ENCODE assay signal across 25 cellular contexts in the genomic region with DNA sequence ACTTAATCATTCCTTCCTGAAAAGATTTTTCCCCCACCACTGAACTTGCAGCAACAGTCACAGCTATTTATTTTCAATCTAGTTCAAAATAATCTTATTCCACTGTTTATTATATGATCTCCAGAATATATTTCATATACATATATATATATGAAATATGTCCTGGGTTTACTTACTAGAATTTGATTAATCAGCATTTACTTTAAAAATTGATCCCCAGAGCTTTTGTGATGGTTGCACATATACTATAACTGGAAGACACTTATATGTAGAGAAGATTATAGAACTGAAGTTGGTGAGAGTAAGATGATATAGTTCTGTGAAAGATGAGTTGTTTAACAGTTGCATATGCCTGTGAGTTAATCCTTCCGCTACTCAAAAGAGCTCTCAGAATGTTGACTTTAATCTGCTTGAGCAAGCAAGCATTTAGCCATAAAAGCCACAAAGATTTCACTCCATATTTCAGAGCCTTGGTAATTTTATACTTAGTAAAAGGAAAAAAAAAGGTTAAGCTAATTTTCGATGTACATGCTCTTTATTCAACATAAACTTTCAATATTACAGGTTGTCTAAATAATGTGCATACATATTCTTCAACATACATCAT.
A peak's percentile ranks its signal among the peaks of the same experiment; 100 is the strongest.
DNase-seq lines count a peak whose midpoint lies in the region; ATAC-seq and TF ChIP-seq lines count a peak whose summit lies in the region.
"Had no signal": no experiment of that assay in that cellular context is flagged by ENCODE, and none has a peak within 500 bp of the region (broad histone marks: within the 10 kb centered on the region; RNA-seq: fewer than 3 reads in every experiment).

No MANE protein-coding gene starts in this region.

- H4K5ac ChIP-seq in IMR-90 (ENCODE audit: low read depth, low read length), result no peak overlapping the region

- intact Hi-C loops in IMR-90 (cut with micrococcal nuclease), result no loop called here

- H3K9me3 ChIP-seq in IMR-90 (ENCODE audit: control insufficient read depth, insufficient read depth, low read length), result no peaks in the 10 kb centered on the region
- H3K9me3 ChIP-seq: ascending aorta, left lung, transverse colon had no signal

- no peak overlapping the region for H3K4me2 ChIP-seq in IMR-90 (ENCODE audit: low read depth, low read length)

- H3K14ac ChIP-seq in IMR-90 (replicated peaks; ENCODE audit: low read depth, low read length), result no peak overlapping the region

- H3K4me1 ChIP-seq in IMR-90 (ENCODE audit: control insufficient read depth, insufficient read depth, low read length), result no peaks in the 10 kb centered on the region
- H3K4me1 ChIP-seq: ascending aorta, left lung, spleen, transverse colon had no signal

- H2BK120ac ChIP-seq in IMR-90 (ENCODE audit: low read depth, low read length), result no peak overlapping the region

- H2AK5ac ChIP-seq in IMR-90 (ENCODE audit: low read depth, low read length), result no peak overlapping the region

- H3K9me1 ChIP-seq in IMR-90 (ENCODE audit: insufficient read depth, low read length), result no peaks in the 10 kb centered on the region

- H2BK5ac ChIP-seq in IMR-90 (ENCODE audit: low read depth, low read length, poor library complexity, severe bottlenecking), result no peak overlapping the region

- H3K4ac ChIP-seq in IMR-90 (ENCODE audit: low read depth, low read length), result no peak overlapping the region

- H4K91ac ChIP-seq in IMR-90 (ENCODE audit: insufficient read depth, low read depth, low read length), result no peak overlapping the region

- no peak overlapping the region for H2BK15ac ChIP-seq in IMR-90 (ENCODE audit: low read depth, low read length)

- H3K18ac ChIP-seq in IMR-90 (ENCODE audit: low read depth, low read length), result no peak overlapping the region

- TF ChIP-seq RAD21 in IMR-90 (IDR thresholded peaks at IDR 0.05; ENCODE audit: low read length), result no peak

- H3K27me3 ChIP-seq in IMR-90 (ENCODE audit: control insufficient read depth, insufficient read depth, low read length), result no peaks in the 10 kb centered on the region
- H3K27me3 ChIP-seq: ascending aorta, left lung, spleen, transverse colon had no signal

- no peak overlapping the region for H3K56ac ChIP-seq in IMR-90 (ENCODE audit: extremely low read depth, insufficient read depth, low read length)

- H3K9ac ChIP-seq in IMR-90 (ENCODE audit: low read depth, low read length), result no peak overlapping the region

- BruUV-seq in IMR-90 (replicated peaks; lab: Mats Ljungman, UMichigan), result no TSS peak

- no peak overlapping the region for H2AFZ ChIP-seq in IMR-90 (replicated peaks; ENCODE audit: low read length, poor library complexity)

- no peak overlapping the region for H3K4me3 ChIP-seq in IMR-90 (ENCODE audit: insufficient read depth, low read depth, low read length)
- H3K4me3 ChIP-seq: ascending aorta, left lung, spleen, transverse colon had no signal

- peak; percentile 87 for DNase-seq in DMS53 (lab: John Stamatoyannopoulos, UW)
- DNase-seq in IMR-90, result no peak
- peak; percentile 65 for DNase-seq in amniotic epithelial cell (ENCODE audit: low read depth)
- peak; percentile 78 for DNase-seq in kidney tubule cell (ENCODE audit: low spot score)
- no peak for DNase-seq in NOMO-1 (lab: John Stamatoyannopoulos, UW; ENCODE audit: unreplicated experiment in 2 of 2)
- DNase-seq in GM10248 (ENCODE audit: extremely low spot score), result no peak
- DNase-seq in epidermal melanocyte (ENCODE audit: insufficient read length, low spot score), result no peak
- DNase-seq: activated naive CD4-positive, alpha-beta T cell treated with anti-CD3 and anti-CD28 coated beads, Interleukin-2, amount 10 ng/mL, durations not matched to agents 7 days and 5 days; activated T-cell treated with anti-CD3 and anti-CD28 coated beads, Interleukin-2, amount 50 U/mL, for 48 hours; CD4-positive, alpha-beta memory T cell; DMS153; glutamatergic neuron; H7; left lung; NCI-H1694 treated with DMSO at 0.1 percent for 48 hours; NCI-H446 treated with DMSO at 0.1 percent for 48 hours; stimulated activated CD4-positive, alpha-beta T cell treated with anti-CD3 and anti-CD28 coated beads, Interleukin-4, amount 100 ng/mL, for 4 hours; stimulated activated naive CD8-positive, alpha-beta T cell treated with anti-CD3 and anti-CD28 coated beads, Interleukin-15, amount 100 ng/mL, for 72 hours; T-helper 9 cell; transverse colon had no signal

- H4K20me1 ChIP-seq in IMR-90 (ENCODE audit: insufficient read depth, low read length), result no peaks in the 10 kb centered on the region

- TF ChIP-seq POLR2A in IMR-90 (IDR thresholded peaks at IDR 0.05; ENCODE audit: low read depth, low read length), result no peak

- no CpG with 5 or more reads among the region's 2 CpGs for WGBS in IMR-90 (ENCODE audit: extremely low coverage in 2 of 2, insufficient read length in 1 of 2), 2 experiments

- no peak overlapping the region for H2AK9ac ChIP-seq in IMR-90 (replicated peaks; ENCODE audit: low read depth, low read length, poor library complexity)

- TF ChIP-seq CTCF in IMR-90 (conservative IDR thresholded peaks at IDR 0.05; ENCODE audit: low read depth, low read length) (no peak), GM10248 (IDR thresholded peaks at IDR 0.05; ENCODE audit: control extremely low read depth, extremely low read depth, low read depth, missing control alignments) (no peak)

- H3K79me1 ChIP-seq in IMR-90 (ENCODE audit: low read depth in 1 of 2, low read length in 2 of 2), result no peaks in the 10 kb centered on the region

- ATAC-seq in IMR-90 (ENCODE audit: low read depth), result no peak
- ATAC-seq in GM21723 (IDR thresholded peaks at IDR 0.05; ENCODE audit: unreplicated experiment), result no peak
- ATAC-seq: activated CD4-positive, CD25-positive, alpha-beta regulatory T cell treated with anti-CD3 and anti-CD28 coated beads, Interleukin-2, amount 50 U/mL, for 24 hours; left lung; stimulated activated naive CD8-positive, alpha-beta T cell treated with anti-CD3 and anti-CD28 coated beads, Interleukin-15, amount 100 ng/mL, for 72 hours had no signal

- in situ Hi-C loops in IMR-90 (cut with MboI; ENCODE audit: low sequenced_read_pairs), result no loop called here

- dilution Hi-C loops in IMR-90 (cut with HindIII; ENCODE audit: low sequenced_read_pairs, unreplicated experiment), result no loop called here

- no peaks in the 10 kb centered on the region for H3K36me3 ChIP-seq in IMR-90 (ENCODE audit: control insufficient read depth, insufficient read depth, low read length)
- H3K36me3 ChIP-seq: ascending aorta, left lung, spleen, transverse colon had no signal

- no peak overlapping the region for H3K23ac ChIP-seq in IMR-90 (ENCODE audit: low read depth, low read length)

- no peak overlapping the region for H2BK20ac ChIP-seq in IMR-90 (ENCODE audit: low read depth, low read length)

- H3K27ac ChIP-seq in IMR-90 (ENCODE audit: insufficient read depth, low read length), result no peak overlapping the region
- H3K27ac ChIP-seq: ascending aorta, left lung, RWPE1, spleen, transverse colon had no signal

- POLR2A ChIA-PET in IMR-90 (lab: Charles Lee; ENCODE audit: unreplicated experiment) (no interaction called here), GM10248 (lab: Yijun Ruan, JAX) (no interaction called here)

- no peak overlapping the region for H4K8ac ChIP-seq in IMR-90 (ENCODE audit: low read depth in 2 of 2, low read length in 2 of 2)

- CTCF ChIA-PET in IMR-90 (lab: Yijun Ruan, JAX), result interaction anchor here (0.6 kb wide), 1 partner anchor 12 kb away, joined by 5 read pairs; no protein-coding TSS in a partner anchor
- CTCF ChIA-PET in GM10248 (lab: Yijun Ruan, JAX), result no interaction called here

TF ChIP-seq in IMR-90, 13 proteins besides CTCF, POLR2A, EP300 and RAD21:
- TF ChIP-seq SMC3 (IDR thresholded peaks at IDR 0.05; ENCODE audit: low read depth, low read length), result no peak
- TF ChIP-seq MAFK (IDR thresholded peaks at IDR 0.05; ENCODE audit: low read depth, low read length), result peak; percentile 72
- TF ChIP-seq RCOR1 (IDR thresholded peaks at IDR 0.05; ENCODE audit: insufficient replicate concordance, low read length), result no peak
- no peak for TF ChIP-seq CEBPB (IDR thresholded peaks at IDR 0.05; ENCODE audit: low read depth, low read length)
TF ChIP-seq in IMR-90: peak in this region for 1.

Comparison
In these comparisons a context has a peak if more than half of its experiments do, and no peak if none do; other contexts are left out.
1. DNase-seq: peak in DMS53 (single experiment), amniotic epithelial cell (single experiment) and kidney tubule cell (single experiment); none in IMR-90 (single experiment), NOMO-1 (0 of 2), GM10248 (single experiment) and epidermal melanocyte (single experiment).